In genomic region chr1:159171688-159172501, GRCh38 we compare ENCODE assay signal across 10 cellular contexts.
A peak's percentile ranks its signal among the peaks of the same experiment; 100 is the strongest.
DNase-seq lines count a peak whose midpoint lies in the region; ATAC-seq lines count a peak whose summit lies in the region.
"Had no signal": no experiment of that assay in that cellular context is flagged by ENCODE, and none has a peak within 500 bp of the region (broad histone marks: within the 10 kb centered on the region; RNA-seq: fewer than 3 reads in every experiment).

No MANE protein-coding gene starts in this region.

- peaks cover 18% of the 10 kb centered on the region for H3K27me3 ChIP-seq in HUES48 (ENCODE audit: control insufficient read depth, insufficient read depth, low read length)

- no peaks in the 10 kb centered on the region for H3K9me3 Mint-ChIP-seq in stimulated activated naive CD8-positive, alpha-beta T cell treated with anti-CD3 and anti-CD28 coated beads, Interleukin-15, amount 100 ng/mL, for 72 hours
- H3K9me3 Mint-ChIP-seq: T-helper 1 cell treated with Interleukin-12 subunit alpha and Interleukin-12 subunit beta and Interleukin-4 antibody, amounts not matched to agents 30 μg/mL and 1 μg/mL, for 36 hours had no signal

- peak overlapping the region in 1 of 2 donors; percentile 3 for H3K4me3 Mint-ChIP-seq in stimulated activated naive CD8-positive, alpha-beta T cell treated with anti-CD3 and anti-CD28 coated beads, Interleukin-15, amount 100 ng/mL, for 72 hours
- H3K4me3 Mint-ChIP-seq: T-helper 1 cell treated with Interleukin-12 subunit alpha and Interleukin-12 subunit beta and Interleukin-4 antibody, amounts not matched to agents 30 μg/mL and 1 μg/mL, for 36 hours had no signal

- no peaks in the 10 kb centered on the region for H3K36me3 ChIP-seq in HUES48 (ENCODE audit: control insufficient read depth, insufficient read depth, low read length)

- H3K27ac Mint-ChIP-seq in stimulated activated naive CD8-positive, alpha-beta T cell treated with anti-CD3 and anti-CD28 coated beads, Interleukin-15, amount 100 ng/mL, for 72 hours, result no peak overlapping the region
- H3K27ac Mint-ChIP-seq: T-helper 1 cell treated with Interleukin-12 subunit alpha and Interleukin-12 subunit beta and Interleukin-4 antibody, amounts not matched to agents 30 μg/mL and 1 μg/mL, for 36 hours had no signal

- peaks cover 11% of the 10 kb centered on the region for H3K4me1 ChIP-seq in HUES48 (ENCODE audit: control insufficient read depth, insufficient read depth, low read length)

- DNase-seq in astrocyte of the hippocampus (ENCODE audit: low read depth, low spot score) (peak; percentile 39), iPS-NIHi7 (ENCODE audit: extremely low spot score) (peak; percentile 63), T-helper 1 cell (no peak), CD1c-positive myeloid dendritic cell (ENCODE audit: extremely low spot score) (no peak)
- no peak for DNase-seq in stimulated activated naive CD8-positive, alpha-beta T cell treated with anti-CD3 and anti-CD28 coated beads, Interleukin-15, amount 100 ng/mL, for 72 hours
- DNase-seq in central memory CD4-positive, alpha-beta T cell, result no peak

- peak; percentile 45 for ATAC-seq in stimulated activated naive CD8-positive, alpha-beta T cell treated with anti-CD3 and anti-CD28 coated beads, Interleukin-15, amount 100 ng/mL, for 72 hours
- no peak for ATAC-seq in HG03571 (IDR thresholded peaks at IDR 0.05; ENCODE audit: unreplicated experiment)
- ATAC-seq: GM12878 had no signal

- no peaks in the 10 kb centered on the region for H3K9me3 ChIP-seq in HUES48 (ENCODE audit: control insufficient read depth, insufficient read depth, low read length)

- peaks cover 6% of the 10 kb centered on the region for H3K4me1 Mint-ChIP-seq in stimulated activated naive CD8-positive, alpha-beta T cell treated with anti-CD3 and anti-CD28 coated beads, Interleukin-15, amount 100 ng/mL, for 72 hours

- no peak overlapping the region for H3K9ac ChIP-seq in HUES48 (ENCODE audit: low read depth, low read length)

- peaks cover 79% of the 10 kb centered on the region for H3K27me3 Mint-ChIP-seq in stimulated activated naive CD8-positive, alpha-beta T cell treated with anti-CD3 and anti-CD28 coated beads, Interleukin-15, amount 100 ng/mL, for 72 hours

- H3K27ac ChIP-seq in HUES48 (ENCODE audit: low read depth, low read length), result peak overlapping the region; percentile 20

- peak overlapping the region; percentile 79 for H3K4me3 ChIP-seq in HUES48 (ENCODE audit: low read depth, low read length)
- H3K4me3 ChIP-seq: GM12878 had no signal

Comparison
In these comparisons a context has a peak if more than half of its experiments do, and no peak if none do; other contexts are left out.
1. DNase-seq: peak in astrocyte of the hippocampus (single experiment) and iPS-NIHi7 (single experiment); none in stimulated activated naive CD8-positive, alpha-beta T cell treated with anti-CD3 and anti-CD28 coated beads, Interleukin-15, amount 100 ng/mL, for 72 hours (0 of 2), central memory CD4-positive, alpha-beta T cell (single experiment), T-helper 1 cell (0 of 5) and CD1c-positive myeloid dendritic cell (single experiment).